In genomic region chr2:42638080-42638784, GRCh38 we compare ENCODE assay signal across 23 cellular contexts.
DNase-seq lines count a peak whose midpoint lies in the region; ATAC-seq, FAIRE-seq and TF ChIP-seq lines count a peak whose summit lies in the region.
"Had no signal": no experiment of that assay in that cellular context is flagged by ENCODE, and none has a peak within 500 bp of the region (broad histone marks: within the 10 kb centered on the region; RNA-seq: fewer than 3 reads in every experiment).

No MANE protein-coding gene starts in this region.

- no peaks in the 10 kb centered on the region for H3K79me1 ChIP-seq in H1 (ENCODE audit: low read depth, low read length)

- H3K27ac ChIP-seq in HUES48 (ENCODE audit: low read depth, low read length), result peak overlapping the region; percentile 65
- no peak overlapping the region; the same call in 1 of the 2 replicates for H3K27ac ChIP-seq in H1 (ENCODE audit: low read depth, low read length)
- no peak overlapping the region for H3K27ac ChIP-seq in skeletal muscle tissue (ENCODE audit: low read depth, low read length)
- H3K27ac ChIP-seq: esophagus squamous epithelium, KMS-11, upper lobe of right lung had no signal

- H3K36me3 Mint-ChIP-seq in activated T-helper 1 cell treated with anti-CD3 and anti-CD28 coated beads, Interleukin-12 subunit alpha, Interleukin-12 subunit beta, Interleukin-2, Interleukin-4 antibody, amounts not matched to agents 30 ng/mL and 10 ng/mL and 1 ng/mL, durations not matched to agents 14 hours and 24 hours and 36 hours (ENCODE audit: low read depth), result no peaks in the 10 kb centered on the region

- H3K14ac ChIP-seq in H1 (ENCODE audit: insufficient read length), result no peak overlapping the region

- no peak overlapping the region for H2BK120ac ChIP-seq in H1 (replicated peaks; ENCODE audit: low read depth, low read length)

- no peak overlapping the region for H4K8ac ChIP-seq in H1 (ENCODE audit: extremely low read depth, insufficient read depth, low read length)

- WGBS in H1 (ENCODE audit: extremely low coverage in 1 of 2, insufficient coverage in 1 of 2, insufficient read length in 1 of 2, insufficient replicate concordance in 2 of 2, low coverage in 1 of 2, low lambda C conversion rate in 2 of 2, missing lambda C conversion rate in 1 of 2), 2 experiments, result 57% methylated on average over 7 of the region's 7 CpGs; no CpG with 5 or more reads in 1 of the 2 experiments

- H4K20me1 ChIP-seq in H1 (replicated peaks in 1 of 2; ENCODE audit: control insufficient read depth in 1 of 2, insufficient read depth in 2 of 2, low read length in 2 of 2), result peaks cover under 1 to 5% of the 10 kb centered on the region in 2 experiments

- no peak overlapping the region for H2BK15ac ChIP-seq in H1 (ENCODE audit: low read length)

- no peaks in the 10 kb centered on the region for H3K27me3 Mint-ChIP-seq in activated T-helper 1 cell treated with anti-CD3 and anti-CD28 coated beads, Interleukin-12 subunit alpha, Interleukin-12 subunit beta, Interleukin-2, Interleukin-4 antibody, amounts not matched to agents 30 ng/mL and 10 ng/mL and 1 ng/mL, durations not matched to agents 14 hours and 24 hours and 36 hours (ENCODE audit: insufficient read depth)
- H3K27me3 Mint-ChIP-seq: activated CD4-positive, alpha-beta memory T cell treated with anti-CD3 and anti-CD28 coated beads, Interleukin-2, amount 10 ng/mL, durations not matched to agents 7 days and 5 days; activated naive CD8-positive, alpha-beta T cell treated with anti-CD3 and anti-CD28 coated beads for 36 hours; memory B cell; stimulated activated naive B cell treated with anti-CD40 and anti-IgM and Interleukin-4, amounts not matched to agents 10 μg/mL and 1 μg/mL and 100 μg/mL, for 72 hours had no signal

- no peak for ATAC-seq in HG03159 (IDR thresholded peaks at IDR 0.05; ENCODE audit: unreplicated experiment)
- ATAC-seq: stimulated activated naive B cell treated with anti-CD40 and anti-IgM and Interleukin-4, amounts not matched to agents 10 μg/mL and 1 μg/mL and 100 μg/mL, for 72 hours; upper lobe of right lung had no signal

- H2BK12ac ChIP-seq in H1 (ENCODE audit: low read depth, low read length), result no peak overlapping the region

- no peaks in the 10 kb centered on the region for H3K23me2 ChIP-seq in H1 (ENCODE audit: low read depth, low read length)

- H3K56ac ChIP-seq in H1 (replicated peaks; ENCODE audit: insufficient read length, low read depth, low read length), result no peak overlapping the region

- intact Hi-C loops in activated T-helper 1 cell treated with anti-CD3 and anti-CD28 coated beads, Interleukin-12 subunit alpha, Interleukin-12 subunit beta, Interleukin-2, Interleukin-4 antibody, amounts not matched to agents 30 ng/mL and 10 ng/mL and 1 ng/mL, durations not matched to agents 14 hours and 24 hours and 36 hours (cut with micrococcal nuclease), result no loop called here

- peak overlapping the region; percentile 22 to 52; a peak in 3 of 4 replicates for H3K4me2 ChIP-seq in H1 (ENCODE audit: insufficient read depth in 1 of 2, low read depth in 2 of 2, low read length in 2 of 2)
- H3K4me2 ChIP-seq: KMS-11 had no signal

- H3K4me3 Mint-ChIP-seq in activated T-helper 1 cell treated with anti-CD3 and anti-CD28 coated beads, Interleukin-12 subunit alpha, Interleukin-12 subunit beta, Interleukin-2, Interleukin-4 antibody, amounts not matched to agents 30 ng/mL and 10 ng/mL and 1 ng/mL, durations not matched to agents 14 hours and 24 hours and 36 hours, result no peak overlapping the region
- H3K4me3 Mint-ChIP-seq: activated CD4-positive, alpha-beta memory T cell treated with anti-CD3 and anti-CD28 coated beads, Interleukin-2, amount 10 ng/mL, durations not matched to agents 7 days and 5 days; immature natural killer cell; stimulated activated naive B cell treated with anti-CD40 and anti-IgM and Interleukin-4, amounts not matched to agents 10 μg/mL and 1 μg/mL and 100 μg/mL, for 72 hours had no signal

- TF ChIP-seq POLR2A in H1 (IDR thresholded peaks at IDR 0.05; ENCODE audit: control extremely low read depth in 1 of 2, low read depth in 2 of 2, low read length in 2 of 2), result no peak

- no peak overlapping the region for H3K9ac ChIP-seq in HUES48 (ENCODE audit: low read depth, low read length)
- no peak overlapping the region for H3K9ac ChIP-seq in H1 (replicated peaks in 1 of 4; ENCODE audit: extremely low read depth in 1 of 4, low read depth in 3 of 4, low read length in 3 of 4)
- H3K9ac ChIP-seq in skeletal muscle tissue (ENCODE audit: low read depth in 1 of 3, low read length in 3 of 3), result peak overlapping the region; percentile 3 to 68 (median 59)
- H3K9ac ChIP-seq: KMS-11 had no signal

- no peak for TF ChIP-seq EP300 in H1 (IDR thresholded peaks at IDR 0.05; ENCODE audit: borderline replicate concordance in 1 of 2, low read depth in 2 of 2, low read length in 2 of 2)

- H2AFZ ChIP-seq in H1 (ENCODE audit: low read length), result no peak overlapping the region

- peaks cover 24% of the 10 kb centered on the region for H3K4me1 ChIP-seq in HUES48 (ENCODE audit: control insufficient read depth, insufficient read depth, low read length)
- peaks cover 2 to 11% (median 3%) of the 10 kb centered on the region in 4 experiments; a peak in 5 of 7 replicates for H3K4me1 ChIP-seq in H1 (replicated peaks in 1 of 4; ENCODE audit: control insufficient read depth in 3 of 4, insufficient read depth in 4 of 4, low read length in 3 of 4)
- peaks cover 0 to 2% (median 0%) of the 10 kb centered on the region in 3 donors for H3K4me1 ChIP-seq in skeletal muscle tissue (ENCODE audit: control insufficient read depth in 3 of 3, insufficient read depth in 3 of 3, low read length in 3 of 3)
- H3K4me1 ChIP-seq: upper lobe of right lung had no signal

- H3K4ac ChIP-seq in H1 (replicated peaks; ENCODE audit: insufficient read length, low read depth, low read length), result no peak overlapping the region

- no peak overlapping the region for H2BK20ac ChIP-seq in H1 (ENCODE audit: low read length)

- no peak overlapping the region for H4K5ac ChIP-seq in H1 (ENCODE audit: insufficient read length, low read depth, low read length)

- no peak overlapping the region for H3K18ac ChIP-seq in H1 (ENCODE audit: extremely low read depth, low read length)

- DNase-seq in NCI-H2171 (lab: John Stamatoyannopoulos, UW) (peak; percentile 27), H1 (ENCODE audit: low read depth in 1 of 2, low spot score in 2 of 2) (no peak), kidney glomerular epithelial cell (lab: John Stamatoyannopoulos, UW) (no peak)
- no peak for DNase-seq in activated T-helper 1 cell treated with anti-CD3 and anti-CD28 coated beads, Interleukin-12 subunit alpha, Interleukin-12 subunit beta, Interleukin-2, Interleukin-4 antibody, amounts not matched to agents 30 ng/mL and 10 ng/mL and 1 ng/mL, durations not matched to agents 14 hours and 24 hours and 36 hours (ENCODE audit: low spot score)
- DNase-seq: activated CD4-positive, alpha-beta memory T cell treated with anti-CD3 and anti-CD28 coated beads, Interleukin-2, amount 10 ng/mL, durations not matched to agents 7 days and 5 days; activated naive CD8-positive, alpha-beta T cell treated with anti-CD3 and anti-CD28 coated beads for 36 hours; caudate nucleus; CD8-positive, alpha-beta T cell; esophagus squamous epithelium; foreskin melanocyte; immature natural killer cell; NCI-H1436; NCI-H524; stimulated activated CD4-positive, alpha-beta T cell treated with anti-CD3 and anti-CD28 coated beads, Interleukin-15, amount 100 ng/mL, for 24 hours; stimulated activated naive B cell treated with anti-CD40 and anti-IgM and Interleukin-4, amounts not matched to agents 10 μg/mL and 1 μg/mL and 100 μg/mL, for 72 hours; T-helper 1 cell; upper lobe of right lung had no signal

- H3K27me3 ChIP-seq in HUES48 (ENCODE audit: control insufficient read depth, insufficient read depth, low read length), result no peaks in the 10 kb centered on the region
- H3K27me3 ChIP-seq in H1 (replicated peaks in 1 of 4; ENCODE audit: control insufficient read depth in 3 of 4, extremely low read depth in 1 of 4, insufficient read depth in 3 of 4, low read length in 3 of 4), result no peaks in the 10 kb centered on the region
- H3K27me3 ChIP-seq in skeletal muscle tissue (ENCODE audit: control insufficient read depth in 3 of 3, insufficient read depth in 3 of 3, low read length in 3 of 3), result no peaks in the 10 kb centered on the region
- H3K27me3 ChIP-seq: esophagus squamous epithelium, upper lobe of right lung had no signal

- no peak overlapping the region for H3K23ac ChIP-seq in H1 (ENCODE audit: insufficient read length)

- H3K27ac Mint-ChIP-seq in activated T-helper 1 cell treated with anti-CD3 and anti-CD28 coated beads, Interleukin-12 subunit alpha, Interleukin-12 subunit beta, Interleukin-2, Interleukin-4 antibody, amounts not matched to agents 30 ng/mL and 10 ng/mL and 1 ng/mL, durations not matched to agents 14 hours and 24 hours and 36 hours, result no peak overlapping the region
- H3K27ac Mint-ChIP-seq: activated CD4-positive, alpha-beta memory T cell treated with anti-CD3 and anti-CD28 coated beads, Interleukin-2, amount 10 ng/mL, durations not matched to agents 7 days and 5 days; immature natural killer cell; memory B cell; stimulated activated naive B cell treated with anti-CD40 and anti-IgM and Interleukin-4, amounts not matched to agents 10 μg/mL and 1 μg/mL and 100 μg/mL, for 72 hours had no signal

- no peak for FAIRE-seq in H1 (lab: Jason Lieb, UNC)
- FAIRE-seq: astrocyte had no signal

- no peak overlapping the region for H3K4me3 ChIP-seq in HUES48 (ENCODE audit: low read depth, low read length)
- no peak overlapping the region for H3K4me3 ChIP-seq in H1 (ENCODE audit: extremely low read depth in 1 of 4, insufficient read depth in 2 of 4, low read depth in 3 of 4, low read length in 4 of 4)
- peak overlapping the region in 2 of 3 donors; percentile 29 to 61 for H3K4me3 ChIP-seq in skeletal muscle tissue (ENCODE audit: low read length in 3 of 3)
- H3K4me3 ChIP-seq: esophagus squamous epithelium, upper lobe of right lung had no signal

- POLR2A ChIA-PET in H1 (lab: Charles Lee; ENCODE audit: partially characterized antibody), result interaction anchor here (0.6 kb wide), 1 partner anchor 140 kb away, joined by 3 read pairs; no protein-coding TSS in a partner anchor

- no peak overlapping the region for H4K91ac ChIP-seq in H1 (replicated peaks; ENCODE audit: insufficient read length, low read length)

- H3K9me3 ChIP-seq in HUES48 (ENCODE audit: control insufficient read depth, insufficient read depth, low read length), result no peaks in the 10 kb centered on the region
- H3K9me3 ChIP-seq in H1 (ENCODE audit: insufficient read depth in 2 of 2, low read depth in 1 of 2, low read length in 1 of 2), result no peaks in the 10 kb centered on the region
- no peaks in the 10 kb centered on the region for H3K9me3 ChIP-seq in skeletal muscle tissue (ENCODE audit: control insufficient read depth in 3 of 3, low read length in 3 of 3)
- H3K9me3 ChIP-seq: esophagus squamous epithelium, upper lobe of right lung had no signal

- H3K4me1 Mint-ChIP-seq in activated T-helper 1 cell treated with anti-CD3 and anti-CD28 coated beads, Interleukin-12 subunit alpha, Interleukin-12 subunit beta, Interleukin-2, Interleukin-4 antibody, amounts not matched to agents 30 ng/mL and 10 ng/mL and 1 ng/mL, durations not matched to agents 14 hours and 24 hours and 36 hours (ENCODE audit: low read depth), result peaks cover 5% of the 10 kb centered on the region
- H3K4me1 Mint-ChIP-seq: activated CD4-positive, alpha-beta memory T cell treated with anti-CD3 and anti-CD28 coated beads, Interleukin-2, amount 10 ng/mL, durations not matched to agents 7 days and 5 days; immature natural killer cell; memory B cell; stimulated activated naive B cell treated with anti-CD40 and anti-IgM and Interleukin-4, amounts not matched to agents 10 μg/mL and 1 μg/mL and 100 μg/mL, for 72 hours had no signal

- CTCF ChIA-PET in H1 (lab: Charles Lee; ENCODE audit: partially characterized antibody), result interaction anchor here (0.8 to 1.8 kb wide), 5 partner anchors 12 to 253 kb away, joined by 3 to 5 read pairs (median 3); no protein-coding TSS in a partner anchor

- TF ChIP-seq CTCF in H1 (IDR thresholded peaks at IDR 0.05; ENCODE audit: control extremely low read depth in 1 of 3, insufficient read depth in 1 of 3, low read depth in 1 of 3, low read length in 3 of 3), result no peak

- TF ChIP-seq RAD21 in H1 (IDR thresholded peaks at IDR 0.05 in 1 of 2, conservative IDR thresholded peaks at IDR 0.05 in 1 of 2; ENCODE audit: low read depth in 2 of 2, low read length in 2 of 2), result no peak

- H2AK5ac ChIP-seq in H1 (ENCODE audit: low read depth, low read length), result no peak overlapping the region

- no peaks in the 10 kb centered on the region for H3K9me3 Mint-ChIP-seq in activated T-helper 1 cell treated with anti-CD3 and anti-CD28 coated beads, Interleukin-12 subunit alpha, Interleukin-12 subunit beta, Interleukin-2, Interleukin-4 antibody, amounts not matched to agents 30 ng/mL and 10 ng/mL and 1 ng/mL, durations not matched to agents 14 hours and 24 hours and 36 hours
- H3K9me3 Mint-ChIP-seq: activated CD4-positive, alpha-beta memory T cell treated with anti-CD3 and anti-CD28 coated beads, Interleukin-2, amount 10 ng/mL, durations not matched to agents 7 days and 5 days; CD8-positive, alpha-beta T cell; immature natural killer cell; memory B cell; stimulated activated naive B cell treated with anti-CD40 and anti-IgM and Interleukin-4, amounts not matched to agents 10 μg/mL and 1 μg/mL and 100 μg/mL, for 72 hours had no signal

- H3K79me2 ChIP-seq in H1 (ENCODE audit: control insufficient read depth in 1 of 2, insufficient read depth in 2 of 2, low read length in 2 of 2), result peaks cover 0 to 71% of the 10 kb centered on the region in 2 experiments; a peak in 2 of 4 replicates

- no peak overlapping the region for H2BK5ac ChIP-seq in H1 (ENCODE audit: low read depth, low read length)

- H3K36me3 ChIP-seq in HUES48 (ENCODE audit: control insufficient read depth, insufficient read depth, low read length) (peaks cover 41% of the 10 kb centered on the region), H1 (ENCODE audit: control insufficient read depth in 2 of 4, insufficient read depth in 4 of 4, low read length in 3 of 4) (peaks cover 0 to 11% (median 4%) of the 10 kb centered on the region in 4 experiments; a peak in 3 of 8 replicates), skeletal muscle tissue (ENCODE audit: control insufficient read depth in 3 of 3, insufficient read depth in 3 of 3, low read length in 3 of 3) (no peaks in the 10 kb centered on the region)
- H3K36me3 ChIP-seq: upper lobe of right lung had no signal

Comparison
In these comparisons a context has a peak if more than half of its experiments do, and no peak if none do; other contexts are left out.
1. H3K4me3 ChIP-seq: peak in skeletal muscle tissue (2 of 3); none in HUES48 (single experiment) and H1 (0 of 4).
2. H3K9ac ChIP-seq: peak in skeletal muscle tissue (3 of 3); none in HUES48 (single experiment) and H1 (0 of 4).